In genomic region chr6:34190504-34191122, GRCh38 we compare ENCODE assay signal across 15 cellular contexts. TPM values are rescaled to one million over a fixed set of nuclear protein-coding genes. Genes with fewer than 3 reads are reported as not detected.
DNase-seq lines count a peak whose midpoint lies in the region; ATAC-seq, FAIRE-seq and TF ChIP-seq lines count a peak whose summit lies in the region.
"Had no signal": no experiment of that assay in that cellular context is flagged by ENCODE, and none has a peak within 500 bp of the region (broad histone marks: within the 10 kb centered on the region; RNA-seq: fewer than 3 reads in every experiment).

No MANE protein-coding gene starts in this region.

- H3K79me1 ChIP-seq in mesendoderm (ENCODE audit: low read length): no peaks in the 10 kb centered on the region

- 48% methylated on average over 14 of the region's 14 CpGs for WGBS in K562 (ENCODE audit: insufficient coverage, low coverage, missing lambda C conversion rate)
- no CpG with 5 or more reads among the region's 14 CpGs for WGBS in mesendoderm (ENCODE audit: extremely low coverage, insufficient coverage, low lambda C conversion rate)

- H3K27me3 ChIP-seq in H7 (ENCODE audit: control insufficient read depth, insufficient read depth, low read length): peaks cover 2% of the 10 kb centered on the region
- no peaks in the 10 kb centered on the region for H3K27me3 ChIP-seq in K562 (ENCODE audit: control insufficient read depth in 2 of 2, insufficient read depth in 2 of 2, low read length in 2 of 2)
- H3K27me3 ChIP-seq in mesendoderm (ENCODE audit: insufficient read depth, low read length, poor library complexity): no peaks in the 10 kb centered on the region
- H3K27me3 ChIP-seq in BE2C: no peaks in the 10 kb centered on the region
- H3K27me3 ChIP-seq: upper lobe of left lung had no signal

- H3K9ac ChIP-seq in K562 (ENCODE audit: insufficient read depth in 1 of 2, low read depth in 2 of 2, low read length in 2 of 2) (peak overlapping the region in 1 of 2 experiments; percentile 15; a peak in 1 of 4 replicates), mesendoderm (ENCODE audit: low read length) (no peak overlapping the region)

- H3K9me3 Mint-ChIP-seq in CD14-positive monocyte: peaks cover 0 to 2% (median 0%) of the 10 kb centered on the region in 7 donors
- H3K9me3 Mint-ChIP-seq: activated CD8-positive, alpha-beta T cell treated with anti-CD3 and anti-CD28 coated beads for 36 hours; activated naive CD8-positive, alpha-beta T cell treated with anti-CD3 and anti-CD28 coated beads for 36 hours had no signal

- no peak overlapping the region for H2BK120ac ChIP-seq in mesendoderm (ENCODE audit: low read depth, low read length)

- peaks cover 4 to 15% of the 10 kb centered on the region in 2 experiments; a peak in 3 of 5 replicates for H3K4me1 ChIP-seq in K562 (replicated peaks in 1 of 2; ENCODE audit: control insufficient read depth in 2 of 2, insufficient read depth in 2 of 2, low read length in 2 of 2)
- H3K4me1 ChIP-seq in mesendoderm (ENCODE audit: control insufficient read depth, low read depth, low read length): no peaks in the 10 kb centered on the region
- no peaks in the 10 kb centered on the region for H3K4me1 ChIP-seq in BE2C
- H3K4me1 ChIP-seq: Caco-2, upper lobe of left lung had no signal

- intact Hi-C loops in CD14-positive monocyte (cut with micrococcal nuclease): no loop called here
- intact Hi-C loops in K562 (cut with micrococcal nuclease): loop anchor here (1.0 kb wide), 1 partner anchor 26 kb away; no protein-coding TSS in a partner anchor

- TF ChIP-seq RAD21 in K562 (CRISPR knock-in tag; conservative IDR thresholded peaks at IDR 0.05 in 1 of 2, IDR thresholded peaks at IDR 0.05 in 1 of 2): peak in 1 of 2 experiments; percentile 15; a peak in 1 of 4 replicates

- H3K18ac ChIP-seq in mesendoderm (ENCODE audit: low read length): no peak overlapping the region

- H3K79me2 ChIP-seq in K562 (ENCODE audit: control insufficient read depth, insufficient read depth, low read length) (no peaks in the 10 kb centered on the region), mesendoderm (ENCODE audit: control insufficient read depth, insufficient read depth, low read length) (no peaks in the 10 kb centered on the region)

- no peak overlapping the region for H3K56ac ChIP-seq in mesendoderm (ENCODE audit: low read length)

- no TSS peak for BruUV-seq in K562 (replicated peaks; lab: Mats Ljungman, UMichigan)

- peak overlapping the region; percentile 73 for H2AFZ ChIP-seq in K562 (ENCODE audit: low read depth, low read length)

- H3K4me2 ChIP-seq in K562 (ENCODE audit: insufficient read depth, low read length) (no peak overlapping the region; the same call in 1 of the 2 replicates), mesendoderm (ENCODE audit: low read length) (no peak overlapping the region)

- peak; percentile 62 for ATAC-seq in K562

- no peaks in the 10 kb centered on the region for H3K9me1 ChIP-seq in K562 (ENCODE audit: control insufficient read depth, insufficient read depth, low read length)

- H3K27ac ChIP-seq in K562 (ENCODE audit: extremely low read depth, low read depth, low read length) (no peak overlapping the region), mesendoderm (ENCODE audit: low read depth, low read length) (no peak overlapping the region), RWPE1 (no peak overlapping the region)
- H3K27ac ChIP-seq: upper lobe of left lung had no signal

- no peaks in the 10 kb centered on the region for H4K20me1 ChIP-seq in K562 (replicated peaks; ENCODE audit: control insufficient read depth, insufficient read depth, low read length)

- H3K4me3 ChIP-seq in H7 (ENCODE audit: insufficient read depth, low read depth, low read length) (no peak overlapping the region), K562 (no peak overlapping the region), mesendoderm (ENCODE audit: low read length) (no peak overlapping the region), BE2C (ENCODE audit: low read depth, low read length) (no peak overlapping the region)
- H3K4me3 ChIP-seq: upper lobe of left lung had no signal

- TF ChIP-seq CTCF in CD14-positive monocyte (IDR thresholded peaks at IDR 0.05): peak; percentile 7
- peak in 2 of 3 experiments; percentile 28 to 54; a peak in 4 of 6 replicates for TF ChIP-seq CTCF in K562 (IDR thresholded peaks at IDR 0.05 in 2 of 3, conservative IDR thresholded peaks at IDR 0.05 in 1 of 3; ENCODE audit: insufficient read depth in 2 of 3, low read depth in 1 of 3, low read length in 3 of 3)
- TF ChIP-seq CTCF in BE2C (IDR thresholded peaks at IDR 0.05; ENCODE audit: low read depth, low read length): no peak
- no peak for TF ChIP-seq CTCF in RWPE1 (conservative IDR thresholded peaks at IDR 0.05; ENCODE audit: low read depth)

- H3K9me3 ChIP-seq in K562 (replicated peaks; ENCODE audit: control insufficient read depth, insufficient read depth, low read depth, low read length): no peaks in the 10 kb centered on the region
- H3K9me3 ChIP-seq in BE2C: no peaks in the 10 kb centered on the region
- H3K9me3 ChIP-seq: Caco-2, upper lobe of left lung had no signal

- FAIRE-seq in K562 (lab: Jason Lieb, UNC): no peak
- FAIRE-seq: frontal cortex had no signal

- CTCF ChIA-PET in K562 (lab: Yijun Ruan, JAX; ENCODE audit: low intra/inter-chr PET ratio) (interaction anchor here (1.0 to 1.2 kb wide), 2 partner anchors 27 to 54 kb away, joined by 3 to 4 read pairs; no protein-coding TSS in a partner anchor), RWPE1 (lab: Yijun Ruan, JAX) (interaction anchor here (0.5 to 1.0 kb wide), 4 partner anchors 19 to 27 kb away, joined by 3 to 7 read pairs (median 4); no protein-coding TSS in a partner anchor)

- peak overlapping the region in 5 of 7 donors; percentile 10 to 86 (median 55) for H3K27ac Mint-ChIP-seq in CD14-positive monocyte
- H3K27ac Mint-ChIP-seq: activated CD8-positive, alpha-beta T cell treated with anti-CD3 and anti-CD28 coated beads for 36 hours; activated naive CD8-positive, alpha-beta T cell treated with anti-CD3 and anti-CD28 coated beads for 36 hours had no signal

- TF ChIP-seq EP300 in K562 (IDR thresholded peaks at IDR 0.05; ENCODE audit: low read length): no peak

- no peak overlapping the region for H4K5ac ChIP-seq in mesendoderm (ENCODE audit: low read length)

- H2BK15ac ChIP-seq in mesendoderm (replicated peaks; ENCODE audit: low read depth): no peak overlapping the region

- no peak overlapping the region for H3K23ac ChIP-seq in mesendoderm (ENCODE audit: low read length)

- peaks cover 12% of the 10 kb centered on the region for H3K4me1 Mint-ChIP-seq in CD14-positive monocyte

- H4K8ac ChIP-seq in mesendoderm (ENCODE audit: low read depth, low read length): no peak overlapping the region

- no peak overlapping the region for H3K4ac ChIP-seq in mesendoderm (ENCODE audit: low read depth, low read length)

- POLR2A ChIA-PET in K562 (lab: Yijun Ruan, JAX) (interaction anchor here (1.0 to 1.8 kb wide), 7 partner anchors 9 to 235 kb away, joined by 3 to 7 read pairs (median 3); partner anchors contain the start of genes RPS10 and SMIM29), RWPE1 (lab: Yijun Ruan, JAX; ENCODE audit: low non-redundant PET) (interaction anchor here (0.7 kb wide), 1 partner anchor 90 kb away, joined by 3 read pairs; no protein-coding TSS in a partner anchor)

- H3K36me3 ChIP-seq in H7 (replicated peaks; ENCODE audit: control insufficient read depth, insufficient read depth, low read length): no peaks in the 10 kb centered on the region
- H3K36me3 ChIP-seq in K562 (ENCODE audit: control insufficient read depth, insufficient read depth, low read length): no peaks in the 10 kb centered on the region
- H3K36me3 ChIP-seq in mesendoderm (ENCODE audit: control insufficient read depth, insufficient read depth, low read length): no peaks in the 10 kb centered on the region
- no peaks in the 10 kb centered on the region for H3K36me3 ChIP-seq in BE2C
- H3K36me3 ChIP-seq: upper lobe of left lung had no signal

- no peak overlapping the region for H2AK5ac ChIP-seq in mesendoderm (ENCODE audit: low read length)

- in situ Hi-C loops in K562 (cut with MboI): loop anchor here (5.0 kb wide), 1 partner anchor 217 kb away; no protein-coding TSS in a partner anchor

- TF ChIP-seq POLR2A in K562 (conservative IDR thresholded peaks at IDR 0.05): no peak

- H3K36me3 Mint-ChIP-seq in CD14-positive monocyte: no peaks in the 10 kb centered on the region
- H3K36me3 Mint-ChIP-seq: activated naive CD8-positive, alpha-beta T cell treated with anti-CD3 and anti-CD28 coated beads for 36 hours had no signal

- DNase-seq in CD14-positive monocyte (ENCODE audit: low spot score) (no peak), H7 (peak; percentile 37), K562 (ENCODE audit: extremely low read depth in 1 of 4, low spot score in 3 of 4) (no peak), mesendoderm (peak; percentile 50), iPS-NIHi7 (ENCODE audit: extremely low spot score) (no peak), SHP77 (lab: John Stamatoyannopoulos, UW) (no peak), BE2C (no peak), RWPE1 (ENCODE audit: low spot score) (no peak)
- DNase-seq: Caco-2, NCI-H1417 treated with DMSO at 0.1 percent for 48 hours had no signal

- peak overlapping the region in 1 of 2 donors; percentile 39 for H3K4me3 Mint-ChIP-seq in CD14-positive monocyte
- H3K4me3 Mint-ChIP-seq: activated CD8-positive, alpha-beta T cell treated with anti-CD3 and anti-CD28 coated beads for 36 hours; activated naive CD8-positive, alpha-beta T cell treated with anti-CD3 and anti-CD28 coated beads for 36 hours had no signal

- H3K27me3 Mint-ChIP-seq in CD14-positive monocyte (ENCODE audit: low read depth in 3 of 3): peaks cover 1 to 7% (median 7%) of the 10 kb centered on the region in 3 donors
- H3K27me3 Mint-ChIP-seq: activated CD8-positive, alpha-beta T cell treated with anti-CD3 and anti-CD28 coated beads for 36 hours; activated naive CD8-positive, alpha-beta T cell treated with anti-CD3 and anti-CD28 coated beads for 36 hours had no signal

- no peak overlapping the region for H2BK5ac ChIP-seq in mesendoderm (ENCODE audit: low read length)

RNA-seq across cellular contexts. Expression of gene GRM4, which starts 44.7 kb away (rescaled TPM):
- not detected for polyA plus RNA-seq in CD14-positive monocyte
- total RNA-seq in H7 (2014; rRNA removed; shearing (Covaris generic)): 23.9 and 35.3 TPM in 2 replicates
- 0.09 TPM in 1 of 2 replicates, not detected in the other for total RNA-seq in K562 (2011; cell fraction: chromatin; rRNA removed; ENCODE audit: low replicate concordance)
- total RNA-seq in K562 (2011; cell fraction: nucleolus; rRNA removed): not detected in 2 replicates
- total RNA-seq in K562 (2011; cell fraction: nucleoplasm; rRNA removed): not detected in 2 replicates
- 0.18 TPM in 1 of 2 replicates, not detected in the other for total RNA-seq in K562 (2014; rRNA removed)
- total RNA-seq in K562 (2014; rRNA removed; fragmentation: Illumina TruSeq; extraction: Trizol): not detected in 2 replicates
- total RNA-seq in K562 (2015; rRNA removed; fragmentation: Illumina TruSeq; extraction: Trizol): not detected in 2 replicates
- not detected in 2 replicates for total RNA-seq in K562 (2021)
- not detected in 2 replicates for polyA plus RNA-seq in K562 (2011; rRNA removed)
- not detected in 2 replicates for polyA plus RNA-seq in K562 (2011; cell fraction: cytosol; rRNA removed)
- 0.09 TPM in 1 of 2 replicates, not detected in the other for polyA plus RNA-seq in K562 (2011; cell fraction: nucleus; rRNA removed)
- polyA plus RNA-seq in K562 (2012): 0.04 TPM in 1 of 2 replicates, not detected in the other
- not detected in 2 replicates for polyA plus RNA-seq in K562 (2014; fragmentation: Illumina TruSeq; extraction: Trizol)
- not detected for polyA plus RNA-seq in K562 (2014; fragmentation: Nextera tagmentation; extraction: Ambion mirVana)
- not detected in 2 replicates for polyA plus RNA-seq in K562 (2014; rRNA removed)
- polyA minus RNA-seq in K562 (2011; rRNA and poly(A)+ RNA removed): not detected in 2 replicates
- polyA minus RNA-seq in K562 (2011; cell fraction: cytosol; rRNA and poly(A)+ RNA removed): not detected in 2 replicates
- polyA minus RNA-seq in K562 (2011; cell fraction: nucleus; rRNA and poly(A)+ RNA removed): 0.11 TPM in 1 of 2 replicates, not detected in the other
- polyA plus RNA-seq in mesendoderm (2013, experiment 1 of 2): 26.7 TPM
- polyA plus RNA-seq in mesendoderm (2013, experiment 2 of 2): 26.5 TPM
- polyA plus RNA-seq in BE2C (2012; ENCODE audit: insufficient read depth, insufficient read length, low read depth): 0.79 TPM
- total RNA-seq: HT-29 had no signal

RNA-seq across cellular contexts. Expression of gene HMGA1, which starts 46.1 kb away (rescaled TPM):
- polyA plus RNA-seq in CD14-positive monocyte: 10 to 100 TPM; 11.4 to 17.6 TPM
- 1,768 and 1,892 TPM in 2 replicates for total RNA-seq in H7 (2014; rRNA removed; shearing (Covaris generic))
- total RNA-seq in K562 (2011; cell fraction: chromatin; rRNA removed; ENCODE audit: low replicate concordance): 30.6 and 67.6 TPM in 2 replicates
- 97.4 and 98.8 TPM in 2 replicates for total RNA-seq in K562 (2011; cell fraction: nucleolus; rRNA removed)
- 112 and 202 TPM in 2 replicates for total RNA-seq in K562 (2011; cell fraction: nucleoplasm; rRNA removed)
- total RNA-seq in K562 (2014; rRNA removed): 1,004 and 1,256 TPM in 2 replicates
- 270 and 326 TPM in 2 replicates for total RNA-seq in K562 (2014; rRNA removed; fragmentation: Illumina TruSeq; extraction: Trizol)
- 594 and 609 TPM in 2 replicates for total RNA-seq in K562 (2015; rRNA removed; fragmentation: Illumina TruSeq; extraction: Trizol)
- total RNA-seq in K562 (2021): 1,947 and 1,950 TPM in 2 replicates
- polyA plus RNA-seq in K562 (2011; rRNA removed): 205 and 451 TPM in 2 replicates
- polyA plus RNA-seq in K562 (2011; cell fraction: cytosol; rRNA removed): 348 and 767 TPM in 2 replicates
- 229 and 367 TPM in 2 replicates for polyA plus RNA-seq in K562 (2011; cell fraction: nucleus; rRNA removed)
- 830 and 1,263 TPM in 2 replicates for polyA plus RNA-seq in K562 (2012)
- 1,608 and 1,897 TPM in 2 replicates for polyA plus RNA-seq in K562 (2014; fragmentation: Illumina TruSeq; extraction: Trizol)
- polyA plus RNA-seq in K562 (2014; fragmentation: Nextera tagmentation; extraction: Ambion mirVana): 10 to 100 TPM; 27.8 to 58.8 TPM
- 1,026 and 1,125 TPM in 2 replicates for polyA plus RNA-seq in K562 (2014; rRNA removed)
- polyA minus RNA-seq in K562 (2011; rRNA and poly(A)+ RNA removed): 66.3 and 71.3 TPM in 2 replicates
- polyA minus RNA-seq in K562 (2011; cell fraction: cytosol; rRNA and poly(A)+ RNA removed): 364 and 449 TPM in 2 replicates
- 49.0 and 60.6 TPM in 2 replicates for polyA minus RNA-seq in K562 (2011; cell fraction: nucleus; rRNA and poly(A)+ RNA removed)
- 3,300 TPM for polyA plus RNA-seq in mesendoderm (2013, experiment 1 of 2)
- polyA plus RNA-seq in mesendoderm (2013, experiment 2 of 2): 3,237 TPM
- polyA plus RNA-seq in BE2C (2012; ENCODE audit: insufficient read depth, insufficient read length, low read depth): 155 TPM

RNA-seq across cellular contexts. Expression of gene SMIM29, which starts 58.2 kb away (rescaled TPM):
- 10 to 100 TPM; 57.2 to 66.7 TPM for polyA plus RNA-seq in CD14-positive monocyte
- total RNA-seq in H7 (2014; rRNA removed; shearing (Covaris generic)): 12.4 and 24.5 TPM in 2 replicates
- total RNA-seq in K562 (2011; cell fraction: chromatin; rRNA removed; ENCODE audit: low replicate concordance): 9.6 and 43.3 TPM in 2 replicates
- total RNA-seq in K562 (2011; cell fraction: nucleolus; rRNA removed): 62.9 and 65.8 TPM in 2 replicates
- 33.6 and 43.7 TPM in 2 replicates for total RNA-seq in K562 (2011; cell fraction: nucleoplasm; rRNA removed)
- 31.8 and 42.1 TPM in 2 replicates for total RNA-seq in K562 (2014; rRNA removed)
- total RNA-seq in K562 (2014; rRNA removed; fragmentation: Illumina TruSeq; extraction: Trizol): 4.6 and 6.5 TPM in 2 replicates
- 18.2 and 21.9 TPM in 2 replicates for total RNA-seq in K562 (2015; rRNA removed; fragmentation: Illumina TruSeq; extraction: Trizol)
- total RNA-seq in K562 (2021): 30.1 and 35.5 TPM in 2 replicates
- polyA plus RNA-seq in K562 (2011; rRNA removed): 29.1 and 74.4 TPM in 2 replicates
- 106 and 151 TPM in 2 replicates for polyA plus RNA-seq in K562 (2011; cell fraction: cytosol; rRNA removed)
- polyA plus RNA-seq in K562 (2011; cell fraction: nucleus; rRNA removed): 87.3 and 88.9 TPM in 2 replicates
- polyA plus RNA-seq in K562 (2012): 43.9 and 73.7 TPM in 2 replicates
- 20.9 and 39.0 TPM in 2 replicates for polyA plus RNA-seq in K562 (2014; fragmentation: Illumina TruSeq; extraction: Trizol)
- polyA plus RNA-seq in K562 (2014; fragmentation: Nextera tagmentation; extraction: Ambion mirVana): 10 to 100 TPM; 13.1 to 13.7 TPM
- polyA plus RNA-seq in K562 (2014; rRNA removed): 34.9 and 36.7 TPM in 2 replicates
- polyA minus RNA-seq in K562 (2011; rRNA and poly(A)+ RNA removed): 10.5 and 14.6 TPM in 2 replicates
- 18.3 and 35.8 TPM in 2 replicates for polyA minus RNA-seq in K562 (2011; cell fraction: cytosol; rRNA and poly(A)+ RNA removed)
- 43.4 and 63.9 TPM in 2 replicates for polyA minus RNA-seq in K562 (2011; cell fraction: nucleus; rRNA and poly(A)+ RNA removed)
- polyA plus RNA-seq in mesendoderm (2013, experiment 1 of 2): 4.7 TPM
- polyA plus RNA-seq in mesendoderm (2013, experiment 2 of 2): 4.6 TPM
- 46.8 TPM for polyA plus RNA-seq in BE2C (2012; ENCODE audit: insufficient read depth, insufficient read length, low read depth)

Comparison
In these comparisons a context has a peak if more than half of its experiments do, and no peak if none do; other contexts are left out.
1. DNase-seq: peak in H7 (single experiment) and mesendoderm (single experiment); none in CD14-positive monocyte (single experiment), K562 (0 of 4), iPS-NIHi7 (single experiment), SHP77 (0 of 2), BE2C (single experiment) and RWPE1 (single experiment).
2. CTCF ChIP-seq: peak in CD14-positive monocyte (single experiment) and K562 (2 of 3); none in BE2C (single experiment) and RWPE1 (single experiment).
3. RNA of gene GRM4, which starts 44.7 kb away (total RNA-seq): 23.9 to 35.3 TPM in H7; 0.09 to 0.18 TPM in K562; every median in the first group is over 10 times any median in the second.